ENCODE assay signal across 15 cellular contexts in the genomic region with DNA sequence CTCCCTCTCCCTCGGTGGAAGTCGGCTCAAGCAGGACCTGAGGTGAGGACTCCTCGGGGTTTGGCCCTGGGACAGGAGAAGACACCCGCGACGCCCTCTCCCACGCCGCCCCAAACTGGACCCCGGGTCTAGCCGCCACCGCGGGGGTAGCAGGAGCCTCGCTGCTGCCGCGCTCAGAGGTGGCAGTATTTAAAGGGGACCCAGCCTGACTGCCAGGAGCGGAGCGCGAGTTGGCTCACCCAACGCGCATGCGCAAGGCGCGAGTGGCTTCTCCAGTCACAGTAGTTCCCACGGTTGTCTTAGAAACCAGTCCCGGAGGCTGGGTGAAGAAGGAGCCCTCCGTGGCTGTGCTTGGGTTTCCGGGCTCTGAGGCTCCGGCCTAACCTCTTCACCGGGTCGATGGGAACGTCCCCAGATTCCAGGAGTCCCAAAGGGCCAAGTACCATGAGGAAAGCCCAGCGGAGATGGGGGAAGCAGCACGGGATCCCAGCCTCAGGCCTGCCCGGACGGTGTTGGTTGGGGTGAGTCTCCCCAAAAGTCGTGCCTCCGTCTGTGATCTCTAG.
"Had no signal": no experiment of that assay in that cellular context is flagged by ENCODE, and none has a peak within 500 bp of the region (broad histone marks: within the 10 kb centered on the region; RNA-seq: fewer than 3 reads in every experiment).

No MANE protein-coding gene starts in this region.

- H3K36me3 Mint-ChIP-seq: activated naive CD4-positive, alpha-beta T cell treated with anti-CD3 and anti-CD28 coated beads, Interleukin-2, amount 50 U/mL, for 24 hours had no signal

- DNase-seq: activated CD4-positive, alpha-beta T cell treated with anti-CD3 and anti-CD28 coated beads, Interleukin-2, amount 50 U/mL, for 4 hours; activated gamma-delta T cell; activated T-cell treated with anti-CD3 and anti-CD28 coated beads, Interleukin-2, amount 50 U/mL, for 48 hours; effector CD8-positive, alpha-beta T cell; stimulated activated CD4-positive, alpha-beta T cell treated with anti-CD3 and anti-CD28 coated beads, Interleukin-2, amount 100 ng/mL, for 24 hours; T-helper 2 cell; trophoblast cell; WERI-Rb-1 had no signal

- H3K27ac Mint-ChIP-seq: activated naive CD4-positive, alpha-beta T cell treated with anti-CD3 and anti-CD28 coated beads, Interleukin-2, amount 50 U/mL, for 24 hours; dendritic cell treated with granulocyte-macrophage colony-stimulating factor and Interleukin-4, amounts not matched to agents 40 ng/mL and 50 ng/mL, for 4 days; nephron; stimulated activated naive CD8-positive, alpha-beta T cell treated with anti-CD3 and anti-CD28 coated beads, Interleukin-15, Interleukin-2, amounts not matched to agents 100 ng/mL and 50 ng/mL, for 24 hours had no signal

- H3K4me3 Mint-ChIP-seq: activated naive CD4-positive, alpha-beta T cell treated with anti-CD3 and anti-CD28 coated beads, Interleukin-2, amount 50 U/mL, for 24 hours; dendritic cell treated with granulocyte-macrophage colony-stimulating factor and Interleukin-4, amounts not matched to agents 40 ng/mL and 50 ng/mL, for 4 days; nephron; stimulated activated naive CD8-positive, alpha-beta T cell treated with anti-CD3 and anti-CD28 coated beads, Interleukin-15, Interleukin-2, amounts not matched to agents 100 ng/mL and 50 ng/mL, for 24 hours had no signal

- H3K27me3 Mint-ChIP-seq: activated naive CD4-positive, alpha-beta T cell treated with anti-CD3 and anti-CD28 coated beads, Interleukin-2, amount 50 U/mL, for 24 hours; dendritic cell treated with granulocyte-macrophage colony-stimulating factor and Interleukin-4, amounts not matched to agents 40 ng/mL and 50 ng/mL, for 4 days; stimulated activated naive CD8-positive, alpha-beta T cell treated with anti-CD3 and anti-CD28 coated beads, Interleukin-15, Interleukin-2, amounts not matched to agents 100 ng/mL and 50 ng/mL, for 24 hours had no signal

- ATAC-seq: esophagus mucosa, gastroesophageal sphincter, heart left ventricle had no signal

- H3K4me1 Mint-ChIP-seq: activated naive CD4-positive, alpha-beta T cell treated with anti-CD3 and anti-CD28 coated beads, Interleukin-2, amount 50 U/mL, for 24 hours; nephron had no signal

- H3K9me3 Mint-ChIP-seq: activated naive CD4-positive, alpha-beta T cell treated with anti-CD3 and anti-CD28 coated beads, Interleukin-2, amount 50 U/mL, for 24 hours had no signal
